ENCODE assay signal across 15 cellular contexts in genomic region chr20:60483371-60483770, GRCh38.
DNase-seq lines count a peak whose midpoint lies in the region; TF ChIP-seq lines count a peak whose summit lies in the region.
"Had no signal": no experiment of that assay in that cellular context is flagged by ENCODE, and none has a peak within 500 bp of the region (broad histone marks: within the 10 kb centered on the region; RNA-seq: fewer than 3 reads in every experiment).

No MANE protein-coding gene starts in this region.

- peak overlapping the region in 10 of 11 experiments; percentile 19 to 92 (median 84); a peak in 18 of 22 replicates for H3K4me2 ChIP-seq in BLaER1 treated with 17β-estradiol and CSF1 and Interleukin-3, amounts not matched to agents 10 nM and 100 nM
- H3K4me2 ChIP-seq in fibroblast of lung (ENCODE audit: extremely low read depth, insufficient read depth, low read length) (no peak overlapping the region), MM.1S (ENCODE audit: low read depth, low read length) (no peak overlapping the region)

- no peak overlapping the region; a peak in 1 of 22 replicates for H3K9ac ChIP-seq in BLaER1 treated with 17β-estradiol and CSF1 and Interleukin-3, amounts not matched to agents 10 nM and 100 nM
- H3K9ac ChIP-seq in fibroblast of lung (ENCODE audit: insufficient read depth, low read length) (no peak overlapping the region), MM.1S (ENCODE audit: low read length) (no peak overlapping the region)

- H3K9me2 ChIP-seq in MM.1S (replicated peaks; ENCODE audit: insufficient read depth, low read length), result no peaks in the 10 kb centered on the region

- no peaks in the 10 kb centered on the region for H3K27me3 ChIP-seq in BLaER1 treated with 17β-estradiol and CSF1 and Interleukin-3, amounts not matched to agents 10 nM and 100 nM
- no peaks in the 10 kb centered on the region for H3K27me3 ChIP-seq in fibroblast of lung (ENCODE audit: control insufficient read depth, insufficient read depth, low read length)
- no peaks in the 10 kb centered on the region for H3K27me3 ChIP-seq in MM.1S (replicated peaks; ENCODE audit: insufficient read depth, low read length)

- DNase-seq in NB4 (ENCODE audit: low read depth), result peak; percentile 24
- peak in 1 of 2 donors; percentile 18 for DNase-seq in fibroblast of lung (ENCODE audit: low read depth in 2 of 2)
- DNase-seq in NCI-H187 (lab: John Stamatoyannopoulos, UW), result no peak
- DNase-seq in LoVo (ENCODE audit: low spot score), result no peak
- DNase-seq in MM.1S, result no peak
- DNase-seq: CD4-positive, alpha-beta T cell; CD8-positive, alpha-beta memory T cell; DMS 273 treated with DMSO at 0.1 percent for 48 hours; DMS53; DMS79 treated with DMSO at 0.1 percent for 48 hours; GF-D8; GOT3; HFFc6 had no signal

- H3K4me3 ChIP-seq in BLaER1 treated with 17β-estradiol and CSF1 and Interleukin-3, amounts not matched to agents 10 nM and 100 nM, result peak overlapping the region in 1 of 10 experiments; percentile 39; a peak in 1 of 20 replicates
- H3K4me3 ChIP-seq in NB4 (ENCODE audit: low read depth, low read length) (no peak overlapping the region), fibroblast of lung (replicated peaks in 1 of 4; ENCODE audit: control extremely low read depth in 1 of 4, insufficient read depth in 1 of 4, low read depth in 3 of 4, low read length in 4 of 4) (no peak overlapping the region), MM.1S (ENCODE audit: low read length) (no peak overlapping the region)
- H3K4me3 ChIP-seq: HAP-1 had no signal

- H3K36me3 ChIP-seq in BLaER1 treated with 17β-estradiol and CSF1 and Interleukin-3, amounts not matched to agents 10 nM and 100 nM, result no peaks in the 10 kb centered on the region
- H3K36me3 ChIP-seq in fibroblast of lung (ENCODE audit: control insufficient read depth, insufficient read depth, low read length) (no peaks in the 10 kb centered on the region), MM.1S (replicated peaks; ENCODE audit: insufficient read depth, low read length) (no peaks in the 10 kb centered on the region)
- H3K36me3 ChIP-seq: HAP-1 had no signal

- TF ChIP-seq POLR2A in NB4 (IDR thresholded peaks at IDR 0.05; ENCODE audit: extremely low read depth, insufficient read length), result no peak

- H3K9me3 ChIP-seq in BLaER1 treated with 17β-estradiol and CSF1 and Interleukin-3, amounts not matched to agents 10 nM and 100 nM (replicated peaks in 1 of 11), result no peaks in the 10 kb centered on the region
- H3K9me3 ChIP-seq in fibroblast of lung (ENCODE audit: control insufficient read depth, insufficient read depth, low read depth, low read length) (no peaks in the 10 kb centered on the region), MM.1S (replicated peaks; ENCODE audit: insufficient read depth, low read length) (no peaks in the 10 kb centered on the region)
- H3K9me3 ChIP-seq: HAP-1 had no signal

- H3K4me1 ChIP-seq in BLaER1 treated with 17β-estradiol and CSF1 and Interleukin-3, amounts not matched to agents 10 nM and 100 nM, result peaks cover 26 to 57% (median 50%) of the 10 kb centered on the region in 10 experiments
- H3K4me1 ChIP-seq in fibroblast of lung (ENCODE audit: control insufficient read depth, extremely low read depth, insufficient read depth, low read length) (peaks cover 14% of the 10 kb centered on the region), MM.1S (ENCODE audit: low read length) (no peaks in the 10 kb centered on the region)
- H3K4me1 ChIP-seq: HAP-1 had no signal

- H3F3A ChIP-seq in MM.1S (ENCODE audit: insufficient read depth, low read length), result no peaks in the 10 kb centered on the region

- no peaks in the 10 kb centered on the region for H3K79me2 ChIP-seq in fibroblast of lung (ENCODE audit: control insufficient read depth, insufficient read depth, low read length)
- H3K79me2 ChIP-seq in MM.1S (ENCODE audit: low read length), result no peaks in the 10 kb centered on the region

- H2AFZ ChIP-seq in fibroblast of lung (ENCODE audit: low read length), result no peak overlapping the region
- no peak overlapping the region for H2AFZ ChIP-seq in MM.1S (ENCODE audit: low read length)

- peak overlapping the region in 4 of 11 experiments; percentile 33 to 42 (median 34); a peak in 5 of 22 replicates for H3K27ac ChIP-seq in BLaER1 treated with 17β-estradiol and CSF1 and Interleukin-3, amounts not matched to agents 10 nM and 100 nM
- peak overlapping the region; percentile 43 for H3K27ac ChIP-seq in fibroblast of lung (ENCODE audit: insufficient read depth, low read length)
- no peak overlapping the region for H3K27ac ChIP-seq in MM.1S (ENCODE audit: low read length)

- TF ChIP-seq CTCF in NB4 (IDR thresholded peaks at IDR 0.05; ENCODE audit: low read depth, low read length), result no peak
- TF ChIP-seq CTCF in fibroblast of lung (conservative IDR thresholded peaks at IDR 0.05 in 1 of 2, IDR thresholded peaks at IDR 0.05 in 1 of 2; ENCODE audit: low read depth in 1 of 2, low read length in 2 of 2), result no peak
- no peak for TF ChIP-seq CTCF in MM.1S (IDR thresholded peaks at IDR 0.05; ENCODE audit: low read length)

- peaks cover 0 to 19% (median 0%) of the 10 kb centered on the region in 11 experiments; a peak in 3 of 22 replicates for H4K20me1 ChIP-seq in BLaER1 treated with 17β-estradiol and CSF1 and Interleukin-3, amounts not matched to agents 10 nM and 100 nM
- H4K20me1 ChIP-seq in fibroblast of lung (ENCODE audit: control insufficient read depth, extremely low read depth, insufficient read depth, low read length) (no peaks in the 10 kb centered on the region), MM.1S (ENCODE audit: insufficient read depth, low read length) (no peaks in the 10 kb centered on the region)

Comparison
In these comparisons a context has a peak if more than half of its experiments do, and no peak if none do; other contexts are left out.
1. H3K4me2 ChIP-seq: peak in BLaER1 treated with 17β-estradiol and CSF1 and Interleukin-3, amounts not matched to agents 10 nM and 100 nM (10 of 11); none in fibroblast of lung (single experiment) and MM.1S (single experiment).